Comparison of ENCODE assay signal across 26 cellular contexts in genomic region chr3:50168791-50169190, GRCh38. TPM values are rescaled to one million over a fixed set of nuclear protein-coding genes. Genes with fewer than 3 reads are reported as not detected.
DNase-seq lines count a peak whose midpoint lies in the region; ATAC-seq and TF ChIP-seq lines count a peak whose summit lies in the region.
"Had no signal": no experiment of that assay in that cellular context is flagged by ENCODE, and none has a peak within 500 bp of the region (broad histone marks: within the 10 kb centered on the region; RNA-seq: fewer than 3 reads in every experiment).

No MANE protein-coding gene starts in this region.

- H3K9me3 ChIP-seq in mammary epithelial cell (replicated peaks; ENCODE audit: insufficient read depth, low read length) (no peaks in the 10 kb centered on the region), ectodermal cell (ENCODE audit: control insufficient read depth, low read length) (no peaks in the 10 kb centered on the region), thyroid gland (no peaks in the 10 kb centered on the region)
- H3K9me3 ChIP-seq: adrenal gland, BE2C, SJSA1 had no signal

- H3K4me2 ChIP-seq in mammary epithelial cell (ENCODE audit: insufficient read depth, low read depth, low read length), result no peak overlapping the region

- dilution Hi-C loops in mammary epithelial cell (cut with HindIII; ENCODE audit: low sequenced_read_pairs), result no loop called here

- BruUV-seq in MCF 10A (replicated peaks; lab: Mats Ljungman, UMichigan) (no TSS peak), mammary epithelial cell (replicated peaks; lab: Mats Ljungman, UMichigan) (no TSS peak)

- POLR2A ChIA-PET in MCF 10A (lab: Yijun Ruan, JAX), result interaction anchor here (2.2 to 2.3 kb wide), 2 partner anchors 11 to 18 kb away, joined by 12 to 15 read pairs; no protein-coding TSS in a partner anchor

- H3K27me3 ChIP-seq in mammary epithelial cell (ENCODE audit: insufficient read depth, low read length) (no peaks in the 10 kb centered on the region), ectodermal cell (ENCODE audit: control insufficient read depth, insufficient read depth, low read length, poor library complexity, severe bottlenecking) (no peaks in the 10 kb centered on the region), thyroid gland (no peaks in the 10 kb centered on the region)
- H3K27me3 ChIP-seq: adrenal gland, BE2C, cardiac muscle cell, SJSA1 had no signal

- H3K9ac ChIP-seq in mammary epithelial cell (ENCODE audit: insufficient read depth, low read length), result no peak overlapping the region

- H3K27ac ChIP-seq in mammary epithelial cell (ENCODE audit: insufficient read depth, low read depth, low read length), result no peak overlapping the region
- peak overlapping the region; percentile 85 for H3K27ac ChIP-seq in ectodermal cell (ENCODE audit: insufficient read depth, low read depth, low read length, poor library complexity, severe bottlenecking)
- H3K27ac ChIP-seq in thyroid gland, result peak overlapping the region; percentile 90 to 93 (median 92)
- H3K27ac ChIP-seq: cardiac muscle cell, SJSA1, VCaP had no signal

- CTCF ChIA-PET in MCF 10A (lab: Yijun Ruan, JAX) (interaction anchor here (0.9 to 1.7 kb wide), 2 partner anchors 21 to 58 kb away, joined by 3 to 4 read pairs; no protein-coding TSS in a partner anchor), mammary epithelial cell (lab: Charles Lee; ENCODE audit: low non-redundant PET) (no interaction called here)

- peak overlapping the region; percentile 49 for H3K27ac Mint-ChIP-seq in MCF 10A (ENCODE audit: low read depth, unreplicated experiment)
- peak overlapping the region; percentile 100 for H3K27ac Mint-ChIP-seq in nephron progenitor cell
- H3K27ac Mint-ChIP-seq in HFFc6, result no peak overlapping the region
- H3K27ac Mint-ChIP-seq: effector memory CD8-positive, alpha-beta T cell; T-helper 17 cell; type B pancreatic cell had no signal

- no peak for TF ChIP-seq CTCF in MCF 10A (IDR thresholded peaks at IDR 0.05; ENCODE audit: unreplicated experiment)
- TF ChIP-seq CTCF in mammary epithelial cell (conservative IDR thresholded peaks at IDR 0.05 in 1 of 2, IDR thresholded peaks at IDR 0.05 in 1 of 2; ENCODE audit: extremely low read depth in 1 of 2, insufficient read depth in 1 of 2, low read depth in 1 of 2, low read length in 2 of 2), result no peak
- TF ChIP-seq CTCF in nephron progenitor cell (IDR thresholded peaks at IDR 0.05), result no peak
- TF ChIP-seq CTCF in thyroid gland (IDR thresholded peaks at IDR 0.05), result no peak
- TF ChIP-seq CTCF in HFFc6 (IDR thresholded peaks at IDR 0.05), result no peak
- no peak for TF ChIP-seq CTCF in omental fat pad (IDR thresholded peaks at IDR 0.05)

- no peak overlapping the region for H2AFZ ChIP-seq in mammary epithelial cell (ENCODE audit: low read depth, low read length)

- no peak overlapping the region for H3K4me3 ChIP-seq in mammary epithelial cell (replicated peaks in 1 of 3; ENCODE audit: insufficient read depth in 1 of 3, low read depth in 2 of 3, low read length in 3 of 3)
- peak overlapping the region; percentile 6 for H3K4me3 ChIP-seq in ectodermal cell (ENCODE audit: insufficient read depth, low read depth, low read length)
- H3K4me3 ChIP-seq in thyroid gland (replicated peaks in 1 of 3), result no peak overlapping the region
- H3K4me3 ChIP-seq: adrenal gland, cardiac muscle cell, SJSA1 had no signal

- H3K79me2 ChIP-seq in mammary epithelial cell (ENCODE audit: insufficient read depth, low read length), result peaks cover 92% of the 10 kb centered on the region

- H3K4me1 Mint-ChIP-seq in MCF 10A (ENCODE audit: insufficient read depth, unreplicated experiment) (peaks cover 58% of the 10 kb centered on the region), nephron progenitor cell (peaks cover 84% of the 10 kb centered on the region), HFFc6 (ENCODE audit: low read depth) (peaks cover 64% of the 10 kb centered on the region)

- H3K4me3 Mint-ChIP-seq in MCF 10A (ENCODE audit: unreplicated experiment) (no peak overlapping the region), nephron progenitor cell (no peak overlapping the region), HFFc6 (no peak overlapping the region)
- H3K4me3 Mint-ChIP-seq: effector memory CD8-positive, alpha-beta T cell; neural crest cell; T-helper 17 cell; type B pancreatic cell had no signal

- no peak for DNase-seq in MCF 10A (ENCODE audit: unreplicated experiment)
- DNase-seq in mammary epithelial cell, result no peak
- DNase-seq in nephron progenitor cell, result no peak
- DNase-seq in thyroid gland, result no peak
- DNase-seq in HFFc6, result no peak
- DNase-seq in omental fat pad (ENCODE audit: low spot score), result no peak
- DNase-seq: 8988T; activated gamma-delta T cell; adrenal gland; BE2C; effector memory CD8-positive, alpha-beta T cell; H7; NCI-H1436 treated with DMSO at 0.1 percent for 48 hours; NCI-H526 treated with DMSO at 0.1 percent for 48 hours; retina; stimulated activated naive CD4-positive, alpha-beta T cell; T-helper 17 cell had no signal

- in situ Hi-C loops in mammary epithelial cell (cut with MboI; ENCODE audit: low sequenced_read_pairs in 2 of 2), result no loop called here

- H3K36me3 Mint-ChIP-seq in MCF 10A (ENCODE audit: insufficient read depth, unreplicated experiment), result peaks cover 11% of the 10 kb centered on the region
- H3K36me3 Mint-ChIP-seq in nephron progenitor cell (ENCODE audit: low read depth), result peaks cover 15% of the 10 kb centered on the region
- H3K36me3 Mint-ChIP-seq in HFFc6 (ENCODE audit: low read depth), result no peaks in the 10 kb centered on the region

- H3K4me1 ChIP-seq in mammary epithelial cell (ENCODE audit: insufficient read depth, low read length) (peaks cover 55% of the 10 kb centered on the region), ectodermal cell (ENCODE audit: control insufficient read depth, insufficient read depth, low read length) (peaks cover 66% of the 10 kb centered on the region), thyroid gland (peaks cover 56 to 86% of the 10 kb centered on the region in 2 donors)

- intact Hi-C loops in MCF 10A (cut with micrococcal nuclease) (no loop called here), mammary epithelial cell (cut with micrococcal nuclease) (no loop called here), thyroid gland (cut with DNase I) (no loop called here)

- 98% methylated on average over 6 of the region's 6 CpGs for WGBS in mammary epithelial cell (ENCODE audit: low coverage, missing lambda C conversion rate)
- 49 to 54% methylated on average over 6 of the region's 6 CpGs for WGBS in ectodermal cell, 2 experiments
- 87 to 89% methylated on average over 3 to 6 of the region's 6 CpGs for WGBS in thyroid gland, 2 donors

- H3K27me3 Mint-ChIP-seq in MCF 10A (ENCODE audit: insufficient read depth, unreplicated experiment) (no peaks in the 10 kb centered on the region), nephron progenitor cell (ENCODE audit: low read depth, poor library complexity) (no peaks in the 10 kb centered on the region), HFFc6 (ENCODE audit: insufficient read depth) (no peaks in the 10 kb centered on the region; the same call in 1 of the 2 replicates)
- H3K27me3 Mint-ChIP-seq: type B pancreatic cell had no signal

- peaks cover 3% of the 10 kb centered on the region for H3K36me3 ChIP-seq in mammary epithelial cell (ENCODE audit: insufficient read depth, low read length)
- no peaks in the 10 kb centered on the region for H3K36me3 ChIP-seq in ectodermal cell (ENCODE audit: control insufficient read depth, insufficient read depth, low read length)
- no peaks in the 10 kb centered on the region for H3K36me3 ChIP-seq in thyroid gland
- H3K36me3 ChIP-seq: adrenal gland, BE2C, cardiac muscle cell, SJSA1 had no signal

- H4K20me1 ChIP-seq in mammary epithelial cell (ENCODE audit: insufficient read depth, low read length), result no peaks in the 10 kb centered on the region

- no peak for TF ChIP-seq POLR2A in thyroid gland (IDR thresholded peaks at IDR 0.05)

- ATAC-seq in omental fat pad (ENCODE audit: low FRiP score), result no peak
- ATAC-seq in GM19452 (IDR thresholded peaks at IDR 0.05; ENCODE audit: unreplicated experiment), result no peak
- ATAC-seq: effector memory CD8-positive, alpha-beta T cell; T-helper 17 cell had no signal

- no peaks in the 10 kb centered on the region for H3K9me3 Mint-ChIP-seq in MCF 10A (ENCODE audit: unreplicated experiment)
- no peaks in the 10 kb centered on the region for H3K9me3 Mint-ChIP-seq in nephron progenitor cell
- H3K9me3 Mint-ChIP-seq in HFFc6, result no peaks in the 10 kb centered on the region
- H3K9me3 Mint-ChIP-seq: effector memory CD8-positive, alpha-beta T cell; neural crest cell; type B pancreatic cell had no signal

RNA-seq across cellular contexts. Expression of gene SEMA3F, which starts 13.7 kb away (rescaled TPM):
- total RNA-seq in MCF 10A (2022) (34.6 and 51.5 TPM in 2 replicates), mammary epithelial cell (100 to 1,000 TPM; 102 to 129 TPM), thyroid gland (10 to 100 TPM; 13.2 to 44.2 (median 38.2) TPM), omental fat pad (10 to 100 TPM; 18.3 to 46.2 (median 33.8) TPM)
- polyA plus RNA-seq in mammary epithelial cell, result 108 TPM
- 76.2 TPM for polyA minus RNA-seq in mammary epithelial cell
- 57.7 TPM for polyA plus RNA-seq in ectodermal cell (2013, experiment 1 of 4)
- 55.4 TPM for polyA plus RNA-seq in ectodermal cell (2013, experiment 2 of 4)
- polyA plus RNA-seq in ectodermal cell (2013, experiment 3 of 4), result 39.7 TPM
- 41.2 TPM for polyA plus RNA-seq in ectodermal cell (2013, experiment 4 of 4)
- 10 to 100 TPM; 20.5 to 35.6 (median 22.8) TPM for total RNA-seq in HFFc6 (2021; fragmentation: NEBNext Ultra II Directional; extraction: Animal tissue kit (Norgen Biotek cat#: 25700))

RNA-seq across cellular contexts. Expression of gene GNAT1, which starts 22.6 kb away (rescaled TPM):
- 0.49 TPM in 1 of 2 replicates, not detected in the other for total RNA-seq in MCF 10A (2022)
- 1 to 10 TPM in 1 of 2 donors, under 1 TPM in 1; 0.17 to 1.8 TPM for total RNA-seq in mammary epithelial cell
- polyA plus RNA-seq in mammary epithelial cell, result 0.05 TPM
- polyA minus RNA-seq in mammary epithelial cell, result not detected
- not detected for polyA plus RNA-seq in ectodermal cell (2013, experiment 1 of 4)
- polyA plus RNA-seq in ectodermal cell (2013, experiment 2 of 4), result 0.78 TPM
- not detected for polyA plus RNA-seq in ectodermal cell (2013, experiment 3 of 4)
- polyA plus RNA-seq in ectodermal cell (2013, experiment 4 of 4), result not detected
- not detected for total RNA-seq in thyroid gland
- not detected for total RNA-seq in HFFc6 (2021; fragmentation: NEBNext Ultra II Directional; extraction: Animal tissue kit (Norgen Biotek cat#: 25700))
- 1 to 10 TPM in 1 of 4 donors, not detected in 3; 1.3 TPM for total RNA-seq in omental fat pad
- total RNA-seq: adrenal gland, cardiac muscle cell, G401, H7, neural crest cell, SJSA1 had no signal
- polyA plus RNA-seq: adrenal gland, cardiac muscle cell had no signal

RNA-seq across cellular contexts. Expression of gene SLC38A3, which starts 36.3 kb away (rescaled TPM):
- total RNA-seq in MCF 10A (2022) (not detected in 2 replicates), mammary epithelial cell (under 1 TPM in 1 of 2 donors, not detected in 1; 0.67 TPM), thyroid gland (1 to 10 TPM; 1.1 to 5.0 (median 3.6) TPM), omental fat pad (1 to 10 TPM in 1 of 4 donors, under 1 TPM in 2, not detected in 1; 0.56 to 1.5 (median 0.84) TPM)
- 0.06 TPM for polyA plus RNA-seq in mammary epithelial cell
- not detected for polyA minus RNA-seq in mammary epithelial cell
- polyA plus RNA-seq in ectodermal cell (2013, experiment 1 of 4), result 3.6 TPM
- polyA plus RNA-seq in ectodermal cell (2013, experiment 2 of 4), result 2.9 TPM
- 4.5 TPM for polyA plus RNA-seq in ectodermal cell (2013, experiment 3 of 4)
- polyA plus RNA-seq in ectodermal cell (2013, experiment 4 of 4), result 3.0 TPM
- under 1 TPM in 2 of 6 experiments, not detected in 4; 0.16 to 0.24 TPM for total RNA-seq in HFFc6 (2021; fragmentation: NEBNext Ultra II Directional; extraction: Animal tissue kit (Norgen Biotek cat#: 25700))
- total RNA-seq: SJSA1 had no signal
- polyA plus RNA-seq: keratinocyte had no signal
